Comparison of ENCODE assay signal across 14 cellular contexts in genomic region chr19:19468424-19469050, GRCh38. TPM values are rescaled to one million over a fixed set of nuclear protein-coding genes. Genes with fewer than 3 reads are reported as not detected.
DNase-seq lines count a peak whose midpoint lies in the region; ATAC-seq lines count a peak whose summit lies in the region.
"Had no signal": no experiment of that assay in that cellular context is flagged by ENCODE, and none has a peak within 500 bp of the region (broad histone marks: within the 10 kb centered on the region; RNA-seq: fewer than 3 reads in every experiment).

No MANE protein-coding gene starts in this region.

- intact Hi-C loops in activated T-helper 1 cell treated with anti-CD3 and anti-CD28 coated beads, Interleukin-12 subunit alpha, Interleukin-12 subunit beta, Interleukin-2, Interleukin-4 antibody, amounts not matched to agents 30 ng/mL and 10 ng/mL and 1 ng/mL, durations not matched to agents 14 hours and 24 hours and 36 hours (cut with micrococcal nuclease) = no loop called here

- no peaks in the 10 kb centered on the region for H3K27me3 Mint-ChIP-seq in activated T-cell treated with anti-CD3 and anti-CD28 coated beads, Interleukin-2, amount 50 U/mL, for 24 hours
- no peaks in the 10 kb centered on the region for H3K27me3 Mint-ChIP-seq in activated T-helper 1 cell treated with anti-CD3 and anti-CD28 coated beads, Interleukin-12 subunit alpha, Interleukin-12 subunit beta, Interleukin-2, Interleukin-4 antibody, amounts not matched to agents 30 ng/mL and 10 ng/mL and 1 ng/mL, durations not matched to agents 14 hours and 24 hours and 36 hours (ENCODE audit: insufficient read depth)
- H3K27me3 Mint-ChIP-seq in naive thymus-derived CD8-positive, alpha-beta T cell = no peaks in the 10 kb centered on the region

- DNase-seq in activated T-cell treated with anti-CD3 and anti-CD28 coated beads, Interleukin-2, amount 50 U/mL, for 24 hours = no peak
- DNase-seq in activated T-cell treated with anti-CD3 and anti-CD28 coated beads, Interleukin-2, amount 50 U/mL, for 1 hour = no peak
- peak; percentile 57 for DNase-seq in LHCN-M2 (ENCODE audit: low read depth)
- DNase-seq in activated T-helper 1 cell treated with anti-CD3 and anti-CD28 coated beads, Interleukin-12 subunit alpha, Interleukin-12 subunit beta, Interleukin-2, Interleukin-4 antibody, amounts not matched to agents 30 ng/mL and 10 ng/mL and 1 ng/mL, durations not matched to agents 14 hours and 24 hours and 36 hours (ENCODE audit: low spot score) = no peak
- no peak for DNase-seq in naive thymus-derived CD8-positive, alpha-beta T cell
- no peak for DNase-seq in NCI-H524 treated with DMSO at 0.1 percent for 48 hours (lab: John Stamatoyannopoulos, UW)
- DNase-seq in 8988T = no peak
- DNase-seq: hypothalamus; nephron progenitor cell; right cardiac atrium; stimulated activated CD4-positive, alpha-beta T cell treated with anti-CD3 and anti-CD28 coated beads, Interleukin-4, amount 100 ng/mL, for 1 hour; trophoblast cell had no signal

- H3K4me1 Mint-ChIP-seq in activated T-cell treated with anti-CD3 and anti-CD28 coated beads, Interleukin-2, amount 50 U/mL, for 24 hours (ENCODE audit: low read depth) = peaks cover 68% of the 10 kb centered on the region
- H3K4me1 Mint-ChIP-seq in activated T-helper 1 cell treated with anti-CD3 and anti-CD28 coated beads, Interleukin-12 subunit alpha, Interleukin-12 subunit beta, Interleukin-2, Interleukin-4 antibody, amounts not matched to agents 30 ng/mL and 10 ng/mL and 1 ng/mL, durations not matched to agents 14 hours and 24 hours and 36 hours (ENCODE audit: low read depth) = peaks cover 43% of the 10 kb centered on the region
- H3K4me1 Mint-ChIP-seq in naive thymus-derived CD8-positive, alpha-beta T cell = peaks cover 28 to 69% (median 54%) of the 10 kb centered on the region in 4 donors

- POLR2A ChIA-PET in naive thymus-derived CD8-positive, alpha-beta T cell (lab: Charles Lee) = interaction anchor here (1.0 kb wide), 1 partner anchor 24 kb away, joined by 3 read pairs; no protein-coding TSS in a partner anchor

- ATAC-seq in naive thymus-derived CD8-positive, alpha-beta T cell = peak in 1 of 2 donors; percentile 33
- ATAC-seq in GM18517 (IDR thresholded peaks at IDR 0.05; ENCODE audit: unreplicated experiment) = no peak
- ATAC-seq: left ventricle myocardium superior, right cardiac atrium had no signal

- peaks cover 20% of the 10 kb centered on the region for H3K9me3 Mint-ChIP-seq in activated T-cell treated with anti-CD3 and anti-CD28 coated beads, Interleukin-2, amount 50 U/mL, for 24 hours
- peaks cover 28% of the 10 kb centered on the region for H3K9me3 Mint-ChIP-seq in activated T-helper 1 cell treated with anti-CD3 and anti-CD28 coated beads, Interleukin-12 subunit alpha, Interleukin-12 subunit beta, Interleukin-2, Interleukin-4 antibody, amounts not matched to agents 30 ng/mL and 10 ng/mL and 1 ng/mL, durations not matched to agents 14 hours and 24 hours and 36 hours
- peaks cover 0 to 21% (median 13%) of the 10 kb centered on the region in 9 donors for H3K9me3 Mint-ChIP-seq in naive thymus-derived CD8-positive, alpha-beta T cell

- H3K36me3 Mint-ChIP-seq in activated T-cell treated with anti-CD3 and anti-CD28 coated beads, Interleukin-2, amount 50 U/mL, for 24 hours (ENCODE audit: low read depth) = peaks cover 90% of the 10 kb centered on the region
- H3K36me3 Mint-ChIP-seq in activated T-helper 1 cell treated with anti-CD3 and anti-CD28 coated beads, Interleukin-12 subunit alpha, Interleukin-12 subunit beta, Interleukin-2, Interleukin-4 antibody, amounts not matched to agents 30 ng/mL and 10 ng/mL and 1 ng/mL, durations not matched to agents 14 hours and 24 hours and 36 hours (ENCODE audit: low read depth) = peaks cover 55% of the 10 kb centered on the region
- peaks cover 16 to 64% (median 50%) of the 10 kb centered on the region in 3 donors for H3K36me3 Mint-ChIP-seq in naive thymus-derived CD8-positive, alpha-beta T cell

- no peak overlapping the region for H3K4me3 Mint-ChIP-seq in activated T-cell treated with anti-CD3 and anti-CD28 coated beads, Interleukin-2, amount 50 U/mL, for 24 hours
- H3K4me3 Mint-ChIP-seq in activated T-helper 1 cell treated with anti-CD3 and anti-CD28 coated beads, Interleukin-12 subunit alpha, Interleukin-12 subunit beta, Interleukin-2, Interleukin-4 antibody, amounts not matched to agents 30 ng/mL and 10 ng/mL and 1 ng/mL, durations not matched to agents 14 hours and 24 hours and 36 hours = no peak overlapping the region
- no peak overlapping the region for H3K4me3 Mint-ChIP-seq in naive thymus-derived CD8-positive, alpha-beta T cell
- H3K4me3 Mint-ChIP-seq: nephron progenitor cell had no signal

- H3K27ac Mint-ChIP-seq in activated T-cell treated with anti-CD3 and anti-CD28 coated beads, Interleukin-2, amount 50 U/mL, for 24 hours = peak overlapping the region; percentile 6
- peak overlapping the region; percentile 21 for H3K27ac Mint-ChIP-seq in activated T-helper 1 cell treated with anti-CD3 and anti-CD28 coated beads, Interleukin-12 subunit alpha, Interleukin-12 subunit beta, Interleukin-2, Interleukin-4 antibody, amounts not matched to agents 30 ng/mL and 10 ng/mL and 1 ng/mL, durations not matched to agents 14 hours and 24 hours and 36 hours
- peak overlapping the region in 8 of 10 donors; percentile 33 to 75 (median 59) for H3K27ac Mint-ChIP-seq in naive thymus-derived CD8-positive, alpha-beta T cell
- H3K27ac Mint-ChIP-seq: nephron progenitor cell had no signal

RNA-seq across cellular contexts. Expression of gene TSSK6, which starts 46.8 kb away (rescaled TPM):
- total RNA-seq in LHCN-M2 (2014; rRNA removed) = 2.4 TPM in 2 replicates
- polyA plus RNA-seq in LHCN-M2 (2012) = 1.3 TPM
- 3.0 and 4.1 TPM in 2 replicates for total RNA-seq in activated T-helper 1 cell treated with anti-CD3 and anti-CD28 coated beads, Interleukin-12 subunit alpha, Interleukin-12 subunit beta, Interleukin-2, Interleukin-4 antibody, amounts not matched to agents 30 ng/mL and 10 ng/mL and 1 ng/mL, durations not matched to agents 14 hours and 24 hours and 36 hours
- total RNA-seq in naive thymus-derived CD8-positive, alpha-beta T cell = 10 to 100 TPM in 1 of 2 experiments, 1 to 10 TPM in 1; 9.3 to 10.8 TPM
- 1 to 10 TPM in 2 of 3 donors, under 1 TPM in 1; 0.59 to 3.7 (median 3.1) TPM for polyA plus RNA-seq in naive thymus-derived CD8-positive, alpha-beta T cell

RNA-seq across cellular contexts. Expression of gene NDUFA13, which starts 47.5 kb away (rescaled TPM):
- 20.2 and 32.4 TPM in 2 replicates for total RNA-seq in LHCN-M2 (2014; rRNA removed)
- polyA plus RNA-seq in LHCN-M2 (2012) = 771 TPM
- 408 and 410 TPM in 2 replicates for total RNA-seq in activated T-helper 1 cell treated with anti-CD3 and anti-CD28 coated beads, Interleukin-12 subunit alpha, Interleukin-12 subunit beta, Interleukin-2, Interleukin-4 antibody, amounts not matched to agents 30 ng/mL and 10 ng/mL and 1 ng/mL, durations not matched to agents 14 hours and 24 hours and 36 hours
- 100 to 1,000 TPM; 177 to 180 TPM for total RNA-seq in naive thymus-derived CD8-positive, alpha-beta T cell
- polyA plus RNA-seq in naive thymus-derived CD8-positive, alpha-beta T cell = 100 to 1,000 TPM; 329 to 360 (median 338) TPM

Comparison
In these comparisons a context has a peak if more than half of its experiments do, and no peak if none do; other contexts are left out.
1. H3K27ac Mint-ChIP-seq: peak in every context shown above with its lines; median percentile 59 in naive thymus-derived CD8-positive, alpha-beta T cell; 21 in activated T-helper 1 cell treated with anti-CD3 and anti-CD28 coated beads, Interleukin-12 subunit alpha, Interleukin-12 subunit beta, Interleukin-2, Interleukin-4 antibody, amounts not matched to agents 30 ng/mL and 10 ng/mL and 1 ng/mL, durations not matched to agents 14 hours and 24 hours and 36 hours; 6 in activated T-cell treated with anti-CD3 and anti-CD28 coated beads, Interleukin-2, amount 50 U/mL, for 24 hours.